11 cellular contexts compared by ENCODE assay signal in genomic region chr4:43776371-43776770, GRCh38.
DNase-seq lines count a peak whose midpoint lies in the region; ATAC-seq and TF ChIP-seq lines count a peak whose summit lies in the region.
"Had no signal": no experiment of that assay in that cellular context is flagged by ENCODE, and none has a peak within 500 bp of the region (broad histone marks: within the 10 kb centered on the region; RNA-seq: fewer than 3 reads in every experiment).

No MANE protein-coding gene starts in this region.

- no peak overlapping the region for H3K4me3 ChIP-seq in NB4 (ENCODE audit: low read depth, low read length)
- H3K4me3 ChIP-seq in choroid plexus epithelial cell (ENCODE audit: low read depth, low read length), result no peak overlapping the region
- H3K4me3 ChIP-seq in smooth muscle cell, result no peak overlapping the region
- H3K4me3 ChIP-seq in aorta (ENCODE audit: low read length in 2 of 2), result no peak overlapping the region
- H3K4me3 ChIP-seq: BLaER1 had no signal

- no peak for TF ChIP-seq POLR2A in NB4 (IDR thresholded peaks at IDR 0.05; ENCODE audit: extremely low read depth, insufficient read length)

- no peaks in the 10 kb centered on the region for H4K20me1 ChIP-seq in smooth muscle cell (ENCODE audit: low read depth)
- H4K20me1 ChIP-seq: BLaER1 had no signal

- H3K27ac ChIP-seq in smooth muscle cell (ENCODE audit: low read depth), result no peak overlapping the region
- H3K27ac ChIP-seq in aorta (ENCODE audit: low read depth in 1 of 2, low read length in 2 of 2), result no peak overlapping the region
- H3K27ac ChIP-seq: BLaER1 had no signal

- H3K27me3 ChIP-seq in smooth muscle cell (ENCODE audit: low read depth) (no peaks in the 10 kb centered on the region), aorta (ENCODE audit: control insufficient read depth in 1 of 2, insufficient read depth in 2 of 2, low read length in 1 of 2) (no peaks in the 10 kb centered on the region)
- H3K27me3 ChIP-seq: BLaER1 had no signal

- H3K4me3 Mint-ChIP-seq in T-helper 17 cell, result no peak overlapping the region
- H3K4me3 Mint-ChIP-seq: dendritic cell treated with granulocyte-macrophage colony-stimulating factor and Interleukin-4, amounts not matched to agents 40 ng/mL and 50 ng/mL, for 4 days had no signal

- no peak overlapping the region for H3K9ac ChIP-seq in smooth muscle cell (ENCODE audit: low read depth)
- H3K9ac ChIP-seq: BLaER1 had no signal

- H3K36me3 ChIP-seq in smooth muscle cell (ENCODE audit: low read depth) (no peaks in the 10 kb centered on the region), aorta (ENCODE audit: control insufficient read depth in 1 of 2, insufficient read depth in 2 of 2, low read length in 1 of 2) (no peaks in the 10 kb centered on the region)
- H3K36me3 ChIP-seq: BLaER1 had no signal

- no peak overlapping the region for H3K4me2 ChIP-seq in smooth muscle cell
- H3K4me2 ChIP-seq: BLaER1 had no signal

- H2AFZ ChIP-seq in smooth muscle cell (ENCODE audit: low read depth), result no peak overlapping the region

- no peaks in the 10 kb centered on the region for H3F3A ChIP-seq in smooth muscle cell (ENCODE audit: low read depth)

- ATAC-seq in T-helper 17 cell, result no peak
- ATAC-seq in GM21381 (IDR thresholded peaks at IDR 0.05; ENCODE audit: unreplicated experiment), result no peak
- ATAC-seq in aorta (ENCODE audit: low FRiP score), result no peak
- ATAC-seq: right cardiac atrium had no signal

- TF ChIP-seq CTCF in NB4 (IDR thresholded peaks at IDR 0.05; ENCODE audit: low read depth, low read length), result no peak
- TF ChIP-seq CTCF in choroid plexus epithelial cell (conservative IDR thresholded peaks at IDR 0.05; ENCODE audit: low read depth, low read length), result peak; percentile 18
- peak; percentile 43 for TF ChIP-seq CTCF in smooth muscle cell (IDR thresholded peaks at IDR 0.05; ENCODE audit: borderline replicate concordance, insufficient read depth, poor library complexity, severe bottlenecking)

- H3K79me2 ChIP-seq in smooth muscle cell (ENCODE audit: low read depth), result no peaks in the 10 kb centered on the region

- 57% methylated on average over 1 of the region's 1 CpG for WGBS in smooth muscle cell (ENCODE audit: low lambda C conversion rate)
- WGBS in aorta, 2 donors, result 76 to 81% methylated on average over 1 of the region's 1 CpG

- H3K36me3 Mint-ChIP-seq in T-helper 17 cell (ENCODE audit: low read depth), result no peaks in the 10 kb centered on the region

- DNase-seq in SIG-M5 treated with dmso at 0.1 percent for 504 hours (lab: John Stamatoyannopoulos, UW; ENCODE audit: unreplicated experiment), result peak; percentile 2
- DNase-seq in SIG-M5 (lab: John Stamatoyannopoulos, UW), result no peak
- DNase-seq in NB4 (ENCODE audit: low read depth), result peak; percentile 29
- DNase-seq in choroid plexus epithelial cell (ENCODE audit: low read depth), result peak; percentile 17
- no peak for DNase-seq in smooth muscle cell (lab: John Stamatoyannopoulos, UW; ENCODE audit: unreplicated experiment)
- no peak for DNase-seq in T-helper 17 cell
- no peak for DNase-seq in aorta
- DNase-seq: right cardiac atrium had no signal

- no peaks in the 10 kb centered on the region for H3K4me1 Mint-ChIP-seq in T-helper 17 cell

- no peaks in the 10 kb centered on the region for H3K27me3 Mint-ChIP-seq in T-helper 17 cell
- H3K27me3 Mint-ChIP-seq: dendritic cell treated with granulocyte-macrophage colony-stimulating factor and Interleukin-4, amounts not matched to agents 40 ng/mL and 50 ng/mL, for 4 days had no signal

- intact Hi-C loops in aorta (cut with DNase I), result no loop called here

- no peaks in the 10 kb centered on the region for H3K9me3 ChIP-seq in smooth muscle cell (replicated peaks; ENCODE audit: low read depth)
- no peaks in the 10 kb centered on the region for H3K9me3 ChIP-seq in T-helper 17 cell (ENCODE audit: control insufficient read depth, low read length, poor library complexity, severe bottlenecking)
- H3K9me3 ChIP-seq in aorta (ENCODE audit: control insufficient read depth, low read length), result no peaks in the 10 kb centered on the region
- H3K9me3 ChIP-seq: BLaER1 had no signal

- no peaks in the 10 kb centered on the region for H3K4me1 ChIP-seq in smooth muscle cell (ENCODE audit: low read depth)
- H3K4me1 ChIP-seq in aorta (ENCODE audit: control insufficient read depth in 1 of 2, insufficient read depth in 2 of 2, low read length in 2 of 2), result no peaks in the 10 kb centered on the region

- H3K27ac Mint-ChIP-seq in T-helper 17 cell, result no peak overlapping the region
- H3K27ac Mint-ChIP-seq: dendritic cell treated with granulocyte-macrophage colony-stimulating factor and Interleukin-4, amounts not matched to agents 40 ng/mL and 50 ng/mL, for 4 days had no signal

Comparison
In these comparisons a context has a peak if more than half of its experiments do, and no peak if none do; other contexts are left out.
1. DNase-seq: peak in SIG-M5 treated with dmso at 0.1 percent for 504 hours (single experiment), NB4 (single experiment) and choroid plexus epithelial cell (single experiment); none in SIG-M5 (single experiment), smooth muscle cell (single experiment), T-helper 17 cell (0 of 3) and aorta (0 of 2).